ENCODE assay signal across 12 cellular contexts in genomic region chr5:107381189-107381856, GRCh38.
DNase-seq lines count a peak whose midpoint lies in the region; ATAC-seq, FAIRE-seq and TF ChIP-seq lines count a peak whose summit lies in the region.
"Had no signal": no experiment of that assay in that cellular context is flagged by ENCODE, and none has a peak within 500 bp of the region (broad histone marks: within the 10 kb centered on the region; RNA-seq: fewer than 3 reads in every experiment).

No MANE protein-coding gene starts in this region.

- H2BK5ac ChIP-seq in H9 (ENCODE audit: insufficient read length, low read length): no peak overlapping the region

- no peak overlapping the region for H2AFZ ChIP-seq in H9 (ENCODE audit: low read length)

- TF ChIP-seq POLR2A in A549 (IDR thresholded peaks at IDR 0.05; ENCODE audit: low read length): no peak
- TF ChIP-seq POLR2A in GM12892 (IDR thresholded peaks at IDR 0.05; ENCODE audit: low read depth, low read length): no peak

- TF ChIP-seq EP300 in A549 (IDR thresholded peaks at IDR 0.05): peak; percentile 75 to 88; a peak in 3 of 5 replicates

- H2BK20ac ChIP-seq in H9 (ENCODE audit: low read depth, low read length, poor library complexity, severe bottlenecking): no peak overlapping the region

- H3K4me3 ChIP-seq in A549 (peak overlapping the region; percentile 9; the same call in 1 of the 3 replicates), lower lobe of right lung (no peak overlapping the region)
- H3K4me3 ChIP-seq: cardiac muscle cell, Peyer's patch had no signal

- peak; percentile 99 for FAIRE-seq in A549 (lab: Jason Lieb, UNC)
- FAIRE-seq in GM12892 (lab: Jason Lieb, UNC): no peak

- no peak overlapping the region for H3K4me3 Mint-ChIP-seq in H9
- H3K4me3 Mint-ChIP-seq: CD14-positive monocyte; stimulated activated naive CD8-positive, alpha-beta T cell treated with anti-CD3 and anti-CD28 coated beads, Interleukin-15, Interleukin-2, amounts not matched to agents 100 ng/mL and 50 ng/mL, for 24 hours had no signal

- H3K56ac ChIP-seq in H9 (ENCODE audit: insufficient read length, low read depth, low read length): no peak overlapping the region

- H3K4me1 ChIP-seq in A549 (peaks cover 91% of the 10 kb centered on the region), H9 (ENCODE audit: insufficient read depth, low read length) (no peaks in the 10 kb centered on the region), lower lobe of right lung (no peaks in the 10 kb centered on the region)

- no peak overlapping the region for H2AK5ac ChIP-seq in H9 (ENCODE audit: insufficient read length, low read length)

- peaks cover 12 to 25% of the 10 kb centered on the region in 2 experiments for H3K4me1 Mint-ChIP-seq in H9

- DNase-seq in A549 (ENCODE audit: low read depth in 1 of 2, low spot score in 1 of 2) (peak; percentile 80 to 95), H9 (no peak), SHP77 (lab: John Stamatoyannopoulos, UW) (peak; percentile 69 to 77), fibroblast of peridontal ligament (ENCODE audit: extremely low read depth) (peak; percentile 63), GM12892 (ENCODE audit: insufficient read length) (no peak), lower lobe of right lung (no peak)
- no peak for DNase-seq in activated CD8-positive, alpha-beta memory T cell treated with anti-CD3 and anti-CD28 coated beads, Interleukin-2, amount 50 U/mL, for 48 hours
- DNase-seq: Peyer's patch had no signal

- H3K79me1 ChIP-seq in H9 (ENCODE audit: insufficient read depth, low read depth, low read length, poor library complexity, severe bottlenecking): no peaks in the 10 kb centered on the region

- H2BK120ac ChIP-seq in H9 (ENCODE audit: low read depth, low read length, poor library complexity, severe bottlenecking): no peak overlapping the region

- no peaks in the 10 kb centered on the region for H3K23me2 ChIP-seq in H9 (ENCODE audit: insufficient read length, low read depth, low read length, poor library complexity, severe bottlenecking)

- no peaks in the 10 kb centered on the region for H3K27me3 Mint-ChIP-seq in H9 (ENCODE audit: low read depth)

- H3K9me3 ChIP-seq in A549 (no peaks in the 10 kb centered on the region), H9 (ENCODE audit: control insufficient read depth, low read depth, low read length) (no peaks in the 10 kb centered on the region), lower lobe of right lung (no peaks in the 10 kb centered on the region)
- H3K9me3 ChIP-seq: Peyer's patch had no signal

- no peak overlapping the region for H3K14ac ChIP-seq in H9 (ENCODE audit: insufficient read depth, low read length)

- H3K9me3 Mint-ChIP-seq in H9: no peaks in the 10 kb centered on the region
- H3K9me3 Mint-ChIP-seq: stimulated activated naive CD8-positive, alpha-beta T cell treated with anti-CD3 and anti-CD28 coated beads, Interleukin-15, Interleukin-2, amounts not matched to agents 100 ng/mL and 50 ng/mL, for 24 hours had no signal

- peak overlapping the region in 2 of 3 experiments; percentile 4 to 28; a peak in 1 of 7 replicates for H3K27ac Mint-ChIP-seq in H9
- H3K27ac Mint-ChIP-seq: CD14-positive monocyte; stimulated activated naive CD8-positive, alpha-beta T cell treated with anti-CD3 and anti-CD28 coated beads, Interleukin-15, Interleukin-2, amounts not matched to agents 100 ng/mL and 50 ng/mL, for 24 hours had no signal

- no peaks in the 10 kb centered on the region for H3K36me3 ChIP-seq in lower lobe of right lung
- H3K36me3 ChIP-seq: cardiac muscle cell, Peyer's patch had no signal

- CTCF ChIA-PET in A549 (lab: Yijun Ruan, JAX): interaction anchor here (0.7 to 2.2 kb wide), 6 partner anchors 14 to 191 kb away, joined by 3 to 11 read pairs (median 3); no protein-coding TSS in a partner anchor

- TF ChIP-seq RAD21 in A549 (conservative IDR thresholded peaks at IDR 0.05 in 1 of 2, IDR thresholded peaks at IDR 0.05 in 1 of 2): peak; percentile 39 to 70

- no peak overlapping the region for H3K4ac ChIP-seq in H9 (ENCODE audit: low read depth, low read length)

- POLR2A ChIA-PET in A549 (lab: Yijun Ruan, JAX): interaction anchor here (0.5 to 1.4 kb wide), 6 partner anchors 44 to 289 kb away, joined by 3 to 5 read pairs (median 4); no protein-coding TSS in a partner anchor

- H3K27ac ChIP-seq in A549: peak overlapping the region; percentile 88 to 92
- H3K27ac ChIP-seq in H9 (ENCODE audit: insufficient read length, low read depth, low read length): no peak overlapping the region
- H3K27ac ChIP-seq in lower lobe of right lung: no peak overlapping the region
- H3K27ac ChIP-seq: cardiac muscle cell, Peyer's patch had no signal

- H4K5ac ChIP-seq in H9 (ENCODE audit: insufficient read length, low read depth, low read length): no peak overlapping the region

- no peak overlapping the region for H3T11ph ChIP-seq in H9 (ENCODE audit: low read length)

- H2BK15ac ChIP-seq in H9 (ENCODE audit: low read depth, low read length): no peak overlapping the region

- no peak overlapping the region for H2BK12ac ChIP-seq in H9 (ENCODE audit: insufficient read length, low read depth, low read length)

- H3K36me3 Mint-ChIP-seq in H9 (ENCODE audit: insufficient read depth in 1 of 3, low read depth in 3 of 3): peaks cover 0 to 4% (median 0%) of the 10 kb centered on the region in 3 experiments; a peak in 2 of 7 replicates
- H3K36me3 Mint-ChIP-seq: CD14-positive monocyte had no signal

- intact Hi-C loops in lower lobe of right lung (cut with DNase I): no loop called here

- H3K9ac ChIP-seq in H9 (ENCODE audit: extremely low read depth, insufficient read length, low read length): no peak overlapping the region

- no peak overlapping the region for H4K91ac ChIP-seq in H9 (ENCODE audit: insufficient read length, low read depth, low read length)

- H3K27me3 ChIP-seq in H9 (ENCODE audit: insufficient read depth, low read length) (no peaks in the 10 kb centered on the region), lower lobe of right lung (ENCODE audit: low read depth) (no peaks in the 10 kb centered on the region)
- H3K27me3 ChIP-seq: cardiac muscle cell, Peyer's patch had no signal

- H3K79me2 ChIP-seq in H9 (ENCODE audit: insufficient read depth, low read length): no peaks in the 10 kb centered on the region

- H4K8ac ChIP-seq in H9 (replicated peaks; ENCODE audit: insufficient read length, low read depth, low read length): no peak overlapping the region

- H3K4me2 ChIP-seq in A549: peak overlapping the region; percentile 68
- no peak overlapping the region for H3K4me2 ChIP-seq in H9 (ENCODE audit: insufficient read depth, insufficient read length, low read length)

- H4K20me1 ChIP-seq in H9 (ENCODE audit: control insufficient read depth, insufficient read depth, insufficient read length): no peaks in the 10 kb centered on the region

- peak; percentile 91 to 96 for ATAC-seq in A549
- ATAC-seq in GM21737 (IDR thresholded peaks at IDR 0.05; ENCODE audit: unreplicated experiment): no peak
- no peak for ATAC-seq in lower lobe of right lung

- WGBS in A549 (ENCODE audit: missing lambda C conversion rate): 1% methylated on average over 13 of the region's 13 CpGs
- WGBS in H9 (ENCODE audit: extremely low coverage, insufficient read length, low lambda C conversion rate): no CpG with 5 or more reads among the region's 13 CpGs

- TF ChIP-seq CTCF in A549 (IDR thresholded peaks at IDR 0.05): no peak
- no peak for TF ChIP-seq CTCF in H9 (conservative IDR thresholded peaks at IDR 0.05)
- no peak for TF ChIP-seq CTCF in lower lobe of right lung (IDR thresholded peaks at IDR 0.05)

- no peak overlapping the region for H3K18ac ChIP-seq in H9 (ENCODE audit: insufficient read length, low read depth, low read length)

- H3K23ac ChIP-seq in H9 (ENCODE audit: insufficient read length, low read depth, low read length): no peak overlapping the region

TF ChIP-seq in A549, 52 proteins besides CTCF, POLR2A, EP300 and RAD21 (continues in another document):
- TF ChIP-seq RARB (CRISPR knock-in tag; IDR thresholded peaks at IDR 0.05) (no peak), HOXB13 (CRISPR knock-in tag; IDR thresholded peaks at IDR 0.05; ENCODE audit: low read depth) (no peak), USF2 (IDR thresholded peaks at IDR 0.05) (no peak), MAFK (IDR thresholded peaks at IDR 0.05; ENCODE audit: partially characterized antibody) (peak; percentile 51), MYC (IDR thresholded peaks at IDR 0.05; ENCODE audit: borderline replicate concordance, low read length) (peak; percentile 27; the same call in 1 of the 2 replicates), NFE2L2 (conservative IDR thresholded peaks at IDR 0.05; ENCODE audit: low read length) (no peak), SMC3 (IDR thresholded peaks at IDR 0.05) (peak; percentile 58; the same call in 2 of the 3 replicates), RCOR1 (IDR thresholded peaks at IDR 0.05; ENCODE audit: low read depth, low read length) (no peak), PBX3 (IDR thresholded peaks at IDR 0.05) (peak; percentile 81), BHLHE40 (IDR thresholded peaks at IDR 0.05; ENCODE audit: low read depth, low read length) (no peak), CEBPB (IDR thresholded peaks at IDR 0.05) (peak; percentile 59 to 87; a peak in 3 of 4 replicates), SREBF2 (IDR thresholded peaks at IDR 0.05) (no peak), HES2 (IDR thresholded peaks at IDR 0.05) (peak; percentile 57), ESRRA (IDR thresholded peaks at IDR 0.05; ENCODE audit: borderline replicate concordance, low read length) (no peak), FOSB (CRISPR knock-in tag; IDR thresholded peaks at IDR 0.05) (no peak)

Comparison
In these comparisons a context has a peak if more than half of its experiments do, and no peak if none do; other contexts are left out.
1. ATAC-seq: peak in A549 (2 of 2); none in GM21737 (single experiment) and lower lobe of right lung (0 of 2).
2. DNase-seq: peak in A549 (2 of 2), SHP77 (2 of 2) and fibroblast of peridontal ligament (single experiment); none in H9 (single experiment), GM12892 (single experiment), activated CD8-positive, alpha-beta memory T cell treated with anti-CD3 and anti-CD28 coated beads, Interleukin-2, amount 50 U/mL, for 48 hours (single experiment) and lower lobe of right lung (single experiment).
3. H3K27ac ChIP-seq: peak in A549 (2 of 2); none in H9 (single experiment) and lower lobe of right lung (single experiment).